Comparison of ENCODE assay signal across 11 cellular contexts in the genomic region with DNA sequence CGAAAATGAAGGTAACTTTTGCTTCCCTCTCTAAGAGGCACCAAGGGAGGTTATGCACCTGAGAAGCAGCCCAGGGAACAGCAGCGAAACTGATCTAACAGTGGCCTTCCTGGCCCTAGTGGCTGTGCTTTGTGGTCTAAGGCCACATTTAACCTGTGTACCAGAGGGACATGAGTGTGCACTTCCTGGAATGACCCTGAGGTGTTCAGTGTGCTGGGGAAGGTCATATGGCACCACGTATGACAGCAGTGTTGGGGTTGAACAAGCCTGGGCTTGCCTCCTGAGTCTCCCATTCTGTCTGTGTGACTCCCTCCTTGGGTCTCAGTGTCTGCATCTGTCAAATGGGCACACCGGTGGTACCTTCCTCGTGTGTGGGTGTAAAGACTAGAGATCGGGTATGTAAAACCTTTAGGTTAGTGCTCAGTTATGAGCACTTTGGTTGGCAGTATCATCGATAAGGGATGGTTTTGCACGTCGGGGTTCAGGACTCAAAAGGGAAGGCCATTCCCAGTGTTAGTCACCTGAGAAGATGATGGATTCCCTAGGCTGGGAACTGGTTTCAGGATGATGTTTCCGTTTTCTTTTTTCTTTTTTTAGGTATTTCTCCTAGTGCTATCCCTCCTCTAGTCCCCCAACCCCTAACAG. TPM values are rescaled to one million over a fixed set of nuclear protein-coding genes. Genes with fewer than 3 reads are reported as not detected.
A peak's percentile ranks its signal among the peaks of the same experiment; 100 is the strongest.
DNase-seq lines count a peak whose midpoint lies in the region; ATAC-seq and TF ChIP-seq lines count a peak whose summit lies in the region.
"Had no signal": no experiment of that assay in that cellular context is flagged by ENCODE, and none has a peak within 500 bp of the region (broad histone marks: within the 10 kb centered on the region; RNA-seq: fewer than 3 reads in every experiment).

No MANE protein-coding gene starts in this region.

- H3K27me3 Mint-ChIP-seq in natural killer cell (ENCODE audit: low read depth in 2 of 2) = no peaks in the 10 kb centered on the region
- H3K27me3 Mint-ChIP-seq in activated T-cell treated with anti-CD3 and anti-CD28 coated beads, Interleukin-2, amount 50 U/mL, for 4 hours (ENCODE audit: low read depth) = peaks cover 5% of the 10 kb centered on the region

- no peak overlapping the region for H3K27ac ChIP-seq in hepatocyte

- H3K4me2 ChIP-seq in hepatocyte = no peak overlapping the region

- peak overlapping the region; percentile 98 to 99 for H3K27ac Mint-ChIP-seq in natural killer cell

- TF ChIP-seq CTCF in natural killer cell (IDR thresholded peaks at IDR 0.05) (no peak), hepatocyte (IDR thresholded peaks at IDR 0.05; ENCODE audit: poor library complexity) (no peak)

- H3K36me3 Mint-ChIP-seq in natural killer cell = no peaks in the 10 kb centered on the region
- H3K36me3 Mint-ChIP-seq in activated T-cell treated with anti-CD3 and anti-CD28 coated beads, Interleukin-2, amount 50 U/mL, for 4 hours (ENCODE audit: insufficient read depth) = no peaks in the 10 kb centered on the region

- no peaks in the 10 kb centered on the region for H4K20me1 ChIP-seq in hepatocyte (ENCODE audit: insufficient read depth, poor library complexity, severe bottlenecking)

- H3K27me3 ChIP-seq in hepatocyte = no peaks in the 10 kb centered on the region

- no peaks in the 10 kb centered on the region for H3K9me3 ChIP-seq in hepatocyte (ENCODE audit: low read depth)

- H3K36me3 ChIP-seq in hepatocyte (replicated peaks; ENCODE audit: insufficient read depth, low read depth) = no peaks in the 10 kb centered on the region

- H2AFZ ChIP-seq in hepatocyte = no peak overlapping the region

- no peaks in the 10 kb centered on the region for H3K9me2 ChIP-seq in hepatocyte (replicated peaks; ENCODE audit: insufficient read depth)

- peaks cover 92 to 94% of the 10 kb centered on the region in 2 donors for H3K4me1 Mint-ChIP-seq in natural killer cell
- peaks cover 15% of the 10 kb centered on the region for H3K4me1 Mint-ChIP-seq in activated T-cell treated with anti-CD3 and anti-CD28 coated beads, Interleukin-2, amount 50 U/mL, for 4 hours (ENCODE audit: low read depth)

- H3K4me3 Mint-ChIP-seq in natural killer cell = peak overlapping the region; percentile 86
- H3K4me3 Mint-ChIP-seq in activated T-cell treated with anti-CD3 and anti-CD28 coated beads, Interleukin-2, amount 50 U/mL, for 4 hours = no peak overlapping the region

- no peaks in the 10 kb centered on the region for H3K9me3 Mint-ChIP-seq in natural killer cell
- no peaks in the 10 kb centered on the region for H3K9me3 Mint-ChIP-seq in activated T-cell treated with anti-CD3 and anti-CD28 coated beads, Interleukin-2, amount 50 U/mL, for 4 hours

- no peak overlapping the region for H3K4me3 ChIP-seq in hepatocyte

- peak; percentile 21 for ATAC-seq in GM18868 (IDR thresholded peaks at IDR 0.05; ENCODE audit: unreplicated experiment)
- peak; percentile 43 for ATAC-seq in GM21717 (IDR thresholded peaks at IDR 0.05; ENCODE audit: unreplicated experiment)
- ATAC-seq in HG03521 (IDR thresholded peaks at IDR 0.05; ENCODE audit: unreplicated experiment) = peak; percentile 32
- ATAC-seq in natural killer cell = peak; percentile 19 to 48 (median 41)
- ATAC-seq in activated T-cell treated with anti-CD3 and anti-CD28 coated beads, Interleukin-2, amount 50 U/mL, for 4 hours = no peak

- H3K79me2 ChIP-seq in hepatocyte = no peaks in the 10 kb centered on the region

- DNase-seq in natural killer cell (no peak), GM19238 (ENCODE audit: insufficient read length, low spot score) (no peak), GF-D8 (lab: John Stamatoyannopoulos, UW) (no peak), hepatocyte (ENCODE audit: low spot score) (no peak)
- no peak for DNase-seq in activated T-cell treated with anti-CD3 and anti-CD28 coated beads, Interleukin-2, amount 50 U/mL, for 4 hours
- DNase-seq: anterior cingulate cortex; GDM1; stimulated activated CD4-positive, alpha-beta T cell treated with anti-CD3 and anti-CD28 coated beads, Interleukin-2, amount 100 ng/mL, for 24 hours had no signal

- intact Hi-C loops in natural killer cell (cut with micrococcal nuclease) = loop anchor here (1.0 to 2.0 kb wide), 2 partner anchors 15 to 32 kb away; no protein-coding TSS in a partner anchor

- no peaks in the 10 kb centered on the region for H3K4me1 ChIP-seq in hepatocyte (ENCODE audit: insufficient read depth)

- WGBS in hepatocyte (ENCODE audit: low lambda C conversion rate, missing lambda C conversion rate) = 85% methylated on average over 10 of the region's 10 CpGs

RNA-seq across cellular contexts. Expression of a gene that starts 31.9 kb away (rescaled TPM):
- total RNA-seq in natural killer cell = 100 to 1,000 TPM; 250 to 298 (median 285) TPM
- total RNA-seq in activated T-cell treated with anti-CD3 and anti-CD28 coated beads, Interleukin-2, amount 50 U/mL, for 4 hours = 1 to 10 TPM; 2.6 to 3.4 (median 2.7) TPM
- 5.0 and 7.8 TPM in 2 replicates for total RNA-seq in hepatocyte
- 2.5 and 5.0 TPM in 2 replicates for polyA plus RNA-seq in hepatocyte

Comparison
In these comparisons a context has a peak if more than half of its experiments do, and no peak if none do; other contexts are left out.
1. ATAC-seq: peak in GM18868 (single experiment), GM21717 (single experiment), HG03521 (single experiment) and natural killer cell (3 of 3); none in activated T-cell treated with anti-CD3 and anti-CD28 coated beads, Interleukin-2, amount 50 U/mL, for 4 hours (0 of 2).
2. RNA of a gene that starts 31.9 kb away (total RNA-seq): 250 to 298 TPM in natural killer cell; 5.0 to 7.8 TPM in hepatocyte and 2.6 to 3.4 TPM in activated T-cell treated with anti-CD3 and anti-CD28 coated beads, Interleukin-2, amount 50 U/mL, for 4 hours; every median in the first group is over 10 times any median in the second.